Comparison of ENCODE assay signal across 20 cellular contexts in genomic region chr11:133383689-133384088, GRCh38.
"Had no signal": no experiment of that assay in that cellular context is flagged by ENCODE, and none has a peak within 500 bp of the region (broad histone marks: within the 10 kb centered on the region; RNA-seq: fewer than 3 reads in every experiment).

No MANE protein-coding gene starts in this region.

- H3K4me3 ChIP-seq: K562 had no signal

- H3K27ac ChIP-seq: HL-60, KMS-11, RWPE1 had no signal

- DNase-seq: Kasumi-1, MV-4-11, NCI-H1048, NCI-H1105, NCI-H1417, NCI-H1436 treated with DMSO at 0.1 percent for 48 hours, NCI-H1694, NCI-H187 treated with DMSO at 0.1 percent for 48 hours, NCI-H2029 treated with DMSO at 0.1 percent for 48 hours, NCI-H2171 treated with DMSO at 0.1 percent for 48 hours, NCI-H345, NCI-H446 treated with DMSO at 0.1 percent for 48 hours, NCI-H510A treated with DMSO at 0.1 percent for 48 hours, NCI-H526, SHP77, SK-N-SH had no signal

- ATAC-seq: K562 had no signal

- H3K9me3 ChIP-seq: SK-N-SH had no signal
